ENCODE assay signal across 1 cellular context in the genomic region with DNA sequence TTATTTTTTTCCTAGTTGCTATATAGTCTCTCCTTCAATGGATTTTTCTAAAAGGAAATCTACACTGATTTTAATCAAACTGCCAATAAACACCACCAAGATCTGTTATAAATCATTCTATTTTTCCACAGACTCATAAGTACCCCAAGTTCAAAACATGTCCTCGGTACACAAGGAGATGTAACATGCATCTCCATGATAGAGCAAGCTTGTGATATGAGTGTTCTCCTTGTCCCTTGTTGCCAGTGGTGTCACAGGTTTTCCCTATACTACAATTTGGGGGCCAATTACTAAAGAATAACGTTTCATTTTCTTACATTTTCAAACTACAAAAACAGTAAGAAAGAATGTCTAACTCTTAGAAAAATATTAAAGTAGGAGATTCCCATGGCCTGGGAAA.
TF ChIP-seq lines count a peak whose summit lies in the region.

No MANE protein-coding gene starts in this region.

TF ChIP-seq in GM23338, 12 proteins besides CTCF, POLR2A, EP300 and RAD21 (continued from another document):
- TF ChIP-seq ZNF462 (CRISPR knock-in tag; IDR thresholded peaks at IDR 0.05): no peak
- TF ChIP-seq JUNB (IDR thresholded peaks at IDR 0.05; ENCODE audit: unreplicated experiment): no peak
- TF ChIP-seq CREB1 (CRISPR knock-in tag; IDR thresholded peaks at IDR 0.05; ENCODE audit: low read depth): no peak
- TF ChIP-seq ZNF331 (CRISPR knock-in tag; IDR thresholded peaks at IDR 0.05; ENCODE audit: low read depth): no peak
- TF ChIP-seq NANOG (IDR thresholded peaks at IDR 0.05; ENCODE audit: borderline replicate concordance): no peak
- no peak for TF ChIP-seq STAT1 (IDR thresholded peaks at IDR 0.05; ENCODE audit: unreplicated experiment)
